In genomic region chr1:203388683-203389082, GRCh38 we compare ENCODE assay signal across 5 cellular contexts.
"Had no signal": no experiment of that assay in that cellular context is flagged by ENCODE, and none has a peak within 500 bp of the region (broad histone marks: within the 10 kb centered on the region; RNA-seq: fewer than 3 reads in every experiment).

No MANE protein-coding gene starts in this region.

- H3K4me3 ChIP-seq: GM23338 had no signal

- H3K27ac ChIP-seq: KMS-11 had no signal

- DNase-seq: H9, HCEC 1CT, KBM-7 had no signal
